Comparison of ENCODE assay signal across 1 cellular context in the genomic region with DNA sequence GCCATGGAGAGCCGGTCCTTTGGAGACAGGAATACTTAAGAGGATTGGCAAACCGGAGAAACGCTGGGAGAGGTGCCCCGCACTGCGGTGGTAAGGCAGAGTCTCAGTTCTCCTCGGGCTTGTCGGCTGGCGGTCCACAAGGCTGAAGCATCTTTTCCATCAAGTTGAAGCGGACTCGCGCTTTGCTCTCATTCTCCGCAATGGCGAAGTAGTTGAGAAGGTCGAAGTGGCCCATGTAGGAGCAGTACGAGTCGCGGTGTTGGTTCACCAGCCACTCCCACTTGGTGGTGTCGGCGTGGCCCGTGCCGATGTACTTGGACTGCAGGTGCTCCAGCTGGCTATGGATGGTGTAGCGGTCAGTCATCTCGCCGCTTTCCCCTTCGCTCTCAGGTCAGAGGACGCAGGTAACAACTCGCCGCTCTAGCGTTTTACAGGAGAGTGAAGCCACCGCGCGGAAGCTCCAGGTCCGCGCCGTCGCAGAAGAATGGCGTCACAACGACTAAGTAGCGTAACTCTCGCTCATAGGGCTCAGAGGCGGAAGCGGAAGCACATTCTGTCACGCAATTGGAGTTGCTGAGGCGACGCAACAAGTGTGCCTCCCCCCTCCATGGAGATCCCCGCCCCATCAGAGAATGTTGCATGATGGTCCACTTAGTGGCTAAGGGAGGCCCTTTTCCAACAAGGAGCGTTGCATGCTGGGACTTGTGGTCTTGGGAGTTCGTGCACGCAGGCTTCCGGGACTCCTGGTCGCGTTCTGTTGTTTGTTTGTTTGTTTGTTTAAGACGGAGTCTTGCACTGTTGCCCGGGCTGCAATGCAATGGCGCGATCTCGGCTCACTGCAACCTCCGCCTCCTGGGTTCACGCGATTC.
TF ChIP-seq lines count a peak whose summit lies in the region.

A gene (minus strand): TSS at position 440 of the 869 bp plus-strand sequence. CDS start 76 bp downstream, at position 364.

TF ChIP-seq in HEK293, 187 proteins besides CTCF, POLR2A, EP300 and RAD21 (continued from another document):
- TF ChIP-seq, protein P1, sequence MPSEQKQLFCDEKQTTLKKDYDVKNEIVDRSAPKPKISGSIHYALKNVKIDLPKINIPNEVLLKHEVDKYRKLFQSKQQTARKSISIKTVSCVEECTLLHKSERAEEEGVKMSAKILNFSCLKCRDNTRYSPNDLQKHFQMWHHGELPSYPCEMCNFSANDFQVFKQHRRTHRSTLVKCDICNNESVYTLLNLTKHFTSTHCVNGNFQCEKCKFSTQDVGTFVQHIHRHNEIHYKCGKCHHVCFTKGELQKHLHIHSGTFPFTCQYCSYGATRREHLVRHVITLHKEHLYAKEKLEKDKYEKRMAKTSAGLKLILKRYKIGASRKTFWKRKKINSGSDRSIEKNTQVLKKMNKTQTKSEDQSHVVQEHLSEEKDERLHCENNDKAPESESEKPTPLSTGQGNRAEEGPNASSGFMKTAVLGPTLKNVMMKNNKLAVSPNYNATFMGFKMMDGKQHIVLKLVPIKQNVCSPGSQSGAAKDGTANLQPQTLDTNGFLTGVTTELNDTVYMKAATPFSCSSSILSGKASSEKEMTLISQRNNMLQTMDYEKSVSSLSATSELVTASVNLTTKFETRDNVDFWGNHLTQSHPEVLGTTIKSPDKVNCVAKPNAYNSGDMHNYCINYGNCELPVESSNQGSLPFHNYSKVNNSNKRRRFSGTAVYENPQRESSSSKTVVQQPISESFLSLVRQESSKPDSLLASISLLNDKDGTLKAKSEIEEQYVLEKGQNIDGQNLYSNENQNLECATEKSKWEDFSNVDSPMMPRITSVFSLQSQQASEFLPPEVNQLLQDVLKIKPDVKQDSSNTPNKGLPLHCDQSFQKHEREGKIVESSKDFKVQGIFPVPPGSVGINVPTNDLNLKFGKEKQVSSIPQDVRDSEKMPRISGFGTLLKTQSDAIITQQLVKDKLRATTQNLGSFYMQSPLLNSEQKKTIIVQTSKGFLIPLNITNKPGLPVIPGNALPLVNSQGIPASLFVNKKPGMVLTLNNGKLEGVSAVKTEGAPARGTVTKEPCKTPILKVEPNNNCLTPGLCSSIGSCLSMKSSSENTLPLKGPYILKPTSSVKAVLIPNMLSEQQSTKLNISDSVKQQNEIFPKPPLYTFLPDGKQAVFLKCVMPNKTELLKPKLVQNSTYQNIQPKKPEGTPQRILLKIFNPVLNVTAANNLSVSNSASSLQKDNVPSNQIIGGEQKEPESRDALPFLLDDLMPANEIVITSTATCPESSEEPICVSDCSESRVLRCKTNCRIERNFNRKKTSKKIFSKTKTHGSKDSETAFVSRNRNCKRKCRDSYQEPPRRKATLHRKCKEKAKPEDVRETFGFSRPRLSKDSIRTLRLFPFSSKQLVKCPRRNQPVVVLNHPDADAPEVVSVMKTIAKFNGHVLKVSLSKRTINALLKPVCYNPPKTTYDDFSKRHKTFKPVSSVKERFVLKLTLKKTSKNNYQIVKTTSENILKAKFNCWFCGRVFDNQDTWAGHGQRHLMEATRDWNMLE (tag by site-specific recombination; conservative IDR thresholded peaks at IDR 0.05; ENCODE audit: low read depth), result peak; percentile 77
- TF ChIP-seq ZNF2 (tag by site-specific recombination; IDR thresholded peaks at IDR 0.05), result peak; percentile 87
- peak; percentile 71 for TF ChIP-seq ZNF610 (tag by site-specific recombination; IDR thresholded peaks at IDR 0.05; ENCODE audit: borderline replicate concordance)
- peak; percentile 65; the same call in 1 of the 2 replicates for TF ChIP-seq WT1 (tag by site-specific recombination; IDR thresholded peaks at IDR 0.05)
- TF ChIP-seq YY2 (tag by site-specific recombination; IDR thresholded peaks at IDR 0.05), result peak; percentile 24; the same call in 1 of the 2 replicates
- TF ChIP-seq ZNF76 (tag by site-specific recombination; IDR thresholded peaks at IDR 0.05; ENCODE audit: borderline replicate concordance, low read depth), result peak; percentile 98
- TF ChIP-seq GLI4 (tag by site-specific recombination; IDR thresholded peaks at IDR 0.05), result no peak; the same call in 1 of the 2 replicates
- TF ChIP-seq, protein P2, sequence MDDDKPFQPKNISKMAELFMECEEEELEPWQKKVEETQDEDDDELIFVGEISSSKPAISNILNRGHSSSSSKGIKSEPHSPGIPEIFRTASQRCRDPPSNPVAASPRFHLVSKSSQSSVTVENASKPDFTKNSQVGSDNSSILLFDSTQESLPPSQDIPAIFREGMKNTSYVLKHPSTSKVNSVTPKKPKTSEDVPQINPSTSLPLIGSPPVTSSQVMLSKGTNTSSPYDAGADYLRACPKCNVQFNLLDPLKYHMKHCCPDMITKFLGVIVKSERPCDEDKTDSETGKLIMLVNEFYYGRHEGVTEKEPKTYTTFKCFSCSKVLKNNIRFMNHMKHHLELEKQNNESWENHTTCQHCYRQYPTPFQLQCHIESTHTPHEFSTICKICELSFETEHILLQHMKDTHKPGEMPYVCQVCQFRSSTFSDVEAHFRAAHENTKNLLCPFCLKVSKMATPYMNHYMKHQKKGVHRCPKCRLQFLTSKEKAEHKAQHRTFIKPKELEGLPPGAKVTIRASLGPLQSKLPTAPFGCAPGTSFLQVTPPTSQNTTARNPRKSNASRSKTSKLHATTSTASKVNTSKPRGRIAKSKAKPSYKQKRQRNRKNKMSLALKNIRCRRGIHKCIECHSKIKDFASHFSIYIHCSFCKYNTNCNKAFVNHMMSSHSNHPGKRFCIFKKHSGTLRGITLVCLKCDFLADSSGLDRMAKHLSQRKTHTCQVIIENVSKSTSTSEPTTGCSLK (tag by site-specific recombination; IDR thresholded peaks at IDR 0.05), result no peak
- peak; percentile 100 for TF ChIP-seq SCRT1 (tag by site-specific recombination; IDR thresholded peaks at IDR 0.05; ENCODE audit: borderline replicate concordance)
- TF ChIP-seq, protein P3, sequence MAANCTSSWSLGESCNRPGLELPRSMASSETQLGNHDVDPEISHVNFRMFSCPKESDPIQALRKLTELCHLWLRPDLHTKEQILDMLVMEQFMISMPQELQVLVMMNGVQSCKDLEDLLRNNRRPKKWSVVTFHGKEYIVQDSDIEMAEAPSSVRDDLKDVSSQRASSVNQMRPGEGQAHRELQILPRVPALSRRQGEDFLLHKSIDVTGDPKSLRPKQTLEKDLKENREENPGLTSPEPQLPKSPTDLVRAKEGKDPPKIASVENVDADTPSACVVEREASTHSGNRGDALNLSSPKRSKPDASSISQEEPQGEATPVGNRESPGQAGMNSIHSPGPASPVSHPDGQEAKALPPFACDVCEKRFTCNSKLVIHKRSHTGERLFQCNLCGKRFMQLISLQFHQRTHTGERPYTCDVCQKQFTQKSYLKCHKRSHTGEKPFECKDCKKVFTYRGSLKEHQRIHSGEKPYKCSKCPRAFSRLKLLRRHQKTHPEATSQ (tag by site-specific recombination; IDR thresholded peaks at IDR 0.05), result no peak
- TF ChIP-seq MZF1 (tag by site-specific recombination; IDR thresholded peaks at IDR 0.05; ENCODE audit: borderline replicate concordance), result no peak
- TF ChIP-seq ZNF660 (tag by site-specific recombination; IDR thresholded peaks at IDR 0.05), result peak; percentile 60; the same call in 1 of the 2 replicates
